ENCODE assay signal across 9 cellular contexts in genomic region chr22:26568207-26568706, GRCh38. TPM values are rescaled to one million over a fixed set of nuclear protein-coding genes. Genes with fewer than 3 reads are reported as not detected.
A peak's percentile ranks its signal among the peaks of the same experiment; 100 is the strongest.
DNase-seq lines count a peak whose midpoint lies in the region; ATAC-seq lines count a peak whose summit lies in the region.
"Had no signal": no experiment of that assay in that cellular context is flagged by ENCODE, and none has a peak within 500 bp of the region (broad histone marks: within the 10 kb centered on the region; RNA-seq: fewer than 3 reads in every experiment).

No MANE protein-coding gene starts in this region.

- no peak overlapping the region for H3K18ac ChIP-seq in neuronal stem cell (ENCODE audit: low read length)

- peaks cover 0 to 23% of the 10 kb centered on the region in 2 donors for H3K36me3 ChIP-seq in neuronal stem cell (replicated peaks in 1 of 2; ENCODE audit: control insufficient read depth in 2 of 2, insufficient read depth in 2 of 2, low read length in 2 of 2)

- no peak overlapping the region for H2AFZ ChIP-seq in neuronal stem cell (ENCODE audit: low read length)

- H3K4me2 ChIP-seq in neuronal stem cell (ENCODE audit: insufficient read depth, low read length, poor library complexity, severe bottlenecking): no peak overlapping the region

- H3K27me3 Mint-ChIP-seq in activated CD4-positive, alpha-beta T cell treated with anti-CD3 and anti-CD28 coated beads for 36 hours: no peaks in the 10 kb centered on the region

- no peak overlapping the region for H2BK12ac ChIP-seq in neuronal stem cell (ENCODE audit: low read length)

- peak overlapping the region in 1 of 2 donors; percentile 10 for H3K4me3 ChIP-seq in neuronal stem cell (ENCODE audit: low read length in 2 of 2)
- H3K4me3 ChIP-seq: heart left ventricle had no signal

- H3K27ac ChIP-seq in neuronal stem cell (replicated peaks; ENCODE audit: low read length): peak overlapping the region; percentile 9

- H3K4ac ChIP-seq in neuronal stem cell (ENCODE audit: low read length): no peak overlapping the region

- no peak overlapping the region for H2BK5ac ChIP-seq in neuronal stem cell (ENCODE audit: low read length)

- H3K9me3 ChIP-seq in neuronal stem cell (replicated peaks in 1 of 2; ENCODE audit: control insufficient read depth in 2 of 2, insufficient read depth in 1 of 2, low read depth in 1 of 2, low read length in 2 of 2): no peaks in the 10 kb centered on the region
- H3K9me3 ChIP-seq: heart left ventricle had no signal

- H3K9ac ChIP-seq in neuronal stem cell (ENCODE audit: low read depth, low read length, poor library complexity): no peak overlapping the region

- intact Hi-C loops in activated CD4-positive, alpha-beta T cell treated with anti-CD3 and anti-CD28 coated beads for 36 hours (cut with DNase I, micrococcal nuclease): no loop called here

- H3K4me1 ChIP-seq in neuronal stem cell (ENCODE audit: control insufficient read depth in 2 of 2, insufficient read depth in 1 of 2, low read depth in 1 of 2, low read length in 2 of 2): peaks cover 19 to 44% of the 10 kb centered on the region in 2 donors

- H3K36me3 Mint-ChIP-seq in activated CD4-positive, alpha-beta T cell treated with anti-CD3 and anti-CD28 coated beads for 36 hours (ENCODE audit: low read depth): peaks cover 6% of the 10 kb centered on the region

- peak; percentile 88 for ATAC-seq in esophagus mucosa
- ATAC-seq in activated CD4-positive, alpha-beta T cell treated with anti-CD3 and anti-CD28 coated beads for 36 hours: no peak

- H2AK5ac ChIP-seq in neuronal stem cell (ENCODE audit: low read depth, low read length): no peak overlapping the region

- peaks cover 9% of the 10 kb centered on the region for H3K4me1 Mint-ChIP-seq in activated CD4-positive, alpha-beta T cell treated with anti-CD3 and anti-CD28 coated beads for 36 hours

- no CpG with 5 or more reads among the region's 11 CpGs for WGBS in neuronal stem cell (ENCODE audit: extremely low coverage in 2 of 2, insufficient read length in 2 of 2, insufficient replicate concordance in 1 of 2), 2 donors

- H4K91ac ChIP-seq in neuronal stem cell (ENCODE audit: low read depth, low read length, poor library complexity): no peak overlapping the region

- H3K14ac ChIP-seq in neuronal stem cell (ENCODE audit: low read length): no peak overlapping the region

- H2BK15ac ChIP-seq in neuronal stem cell (ENCODE audit: low read length): no peak overlapping the region

- H3K27me3 ChIP-seq in neuronal stem cell (ENCODE audit: control insufficient read depth in 3 of 3, insufficient read depth in 3 of 3, low read depth in 1 of 3, low read length in 3 of 3): no peaks in the 10 kb centered on the region
- H3K27me3 ChIP-seq: heart left ventricle had no signal

- no peak overlapping the region for H3K27ac Mint-ChIP-seq in activated CD4-positive, alpha-beta T cell treated with anti-CD3 and anti-CD28 coated beads for 36 hours

- POLR2A ChIA-PET in activated CD4-positive, alpha-beta T cell treated with anti-CD3 and anti-CD28 coated beads for 36 hours (lab: Charles Lee): no interaction called here

- peak; percentile 91 for DNase-seq in ELF-1 (ENCODE audit: low read depth, low spot score)
- DNase-seq in NCI-H748 (lab: John Stamatoyannopoulos, UW; ENCODE audit: unreplicated experiment): peak; percentile 76
- peak; percentile 49 for DNase-seq in neuronal stem cell (ENCODE audit: low spot score)
- DNase-seq in stimulated activated naive CD4-positive, alpha-beta T cell (lab: John Stamatoyannopoulos, UW): no peak
- DNase-seq in stimulated activated CD4-positive, alpha-beta T cell treated with anti-CD3 and anti-CD28 coated beads, Interleukin-2, amount 100 ng/mL, for 24 hours: no peak
- DNase-seq in stimulated activated CD4-positive, alpha-beta T cell treated with anti-CD3 and anti-CD28 coated beads, Interleukin-1b, Interleukin-23, amount 100 ng/mL, for 48 hours: no peak
- no peak for DNase-seq in activated CD4-positive, alpha-beta T cell treated with anti-CD3 and anti-CD28 coated beads for 36 hours
- DNase-seq: heart left ventricle had no signal

- CTCF ChIA-PET in activated CD4-positive, alpha-beta T cell treated with anti-CD3 and anti-CD28 coated beads for 36 hours (lab: Charles Lee): interaction anchor here (0.9 kb wide), 1 partner anchor 66 kb away, joined by 3 read pairs; no protein-coding TSS in a partner anchor

- no peaks in the 10 kb centered on the region for H3K9me3 Mint-ChIP-seq in activated CD4-positive, alpha-beta T cell treated with anti-CD3 and anti-CD28 coated beads for 36 hours (ENCODE audit: low read depth)

- H2BK120ac ChIP-seq in neuronal stem cell (ENCODE audit: low read depth, low read length): no peak overlapping the region

- no peak overlapping the region for H4K8ac ChIP-seq in neuronal stem cell (ENCODE audit: low read depth, low read length)

- H3K79me1 ChIP-seq in neuronal stem cell (ENCODE audit: low read depth, low read length): peaks cover 4% of the 10 kb centered on the region

- no peak overlapping the region for H3K23ac ChIP-seq in neuronal stem cell (ENCODE audit: low read depth, low read length, poor library complexity)

- no peak overlapping the region for H3K4me3 Mint-ChIP-seq in activated CD4-positive, alpha-beta T cell treated with anti-CD3 and anti-CD28 coated beads for 36 hours

RNA-seq across cellular contexts. Expression of gene TPST2, which starts 21.7 kb away (rescaled TPM):
- total RNA-seq in esophagus mucosa: 17.5 TPM
- 19.5 TPM for polyA plus RNA-seq in neuronal stem cell (2013, experiment 1 of 2)
- 18.8 TPM for polyA plus RNA-seq in neuronal stem cell (2013, experiment 2 of 2)
- total RNA-seq in activated CD4-positive, alpha-beta T cell treated with anti-CD3 and anti-CD28 coated beads for 36 hours: 10 to 100 TPM; 17.4 to 18.3 TPM

RNA-seq across cellular contexts. Expression of gene CRYBB1, which starts 49.6 kb away (rescaled TPM):
- total RNA-seq in esophagus mucosa: not detected
- polyA plus RNA-seq in neuronal stem cell (2013, experiment 1 of 2): 0.14 TPM
- polyA plus RNA-seq in neuronal stem cell (2013, experiment 2 of 2): 0.12 TPM
- not detected for total RNA-seq in activated CD4-positive, alpha-beta T cell treated with anti-CD3 and anti-CD28 coated beads for 36 hours

RNA-seq across cellular contexts. Expression of gene CRYBA4, which starts 53.5 kb away (rescaled TPM):
- not detected for total RNA-seq in esophagus mucosa
- polyA plus RNA-seq in neuronal stem cell (2013, experiment 1 of 2): 1.1 TPM
- polyA plus RNA-seq in neuronal stem cell (2013, experiment 2 of 2): 1.2 TPM
- total RNA-seq in activated CD4-positive, alpha-beta T cell treated with anti-CD3 and anti-CD28 coated beads for 36 hours: not detected
- total RNA-seq: heart left ventricle had no signal
- polyA plus RNA-seq: heart left ventricle had no signal

RNA-seq across cellular contexts. Expression of gene TFIP11, which starts 56.0 kb away (rescaled TPM):
- total RNA-seq in esophagus mucosa: 23.2 TPM
- polyA plus RNA-seq in neuronal stem cell (2013, experiment 1 of 2): 10.5 TPM
- polyA plus RNA-seq in neuronal stem cell (2013, experiment 2 of 2): 10.7 TPM
- 10 to 100 TPM; 36.5 to 41.7 TPM for total RNA-seq in activated CD4-positive, alpha-beta T cell treated with anti-CD3 and anti-CD28 coated beads for 36 hours

Comparison
In these comparisons a context has a peak if more than half of its experiments do, and no peak if none do; other contexts are left out.
1. DNase-seq: peak in ELF-1 (single experiment), NCI-H748 (single experiment) and neuronal stem cell (single experiment); none in stimulated activated naive CD4-positive, alpha-beta T cell (0 of 6), stimulated activated CD4-positive, alpha-beta T cell treated with anti-CD3 and anti-CD28 coated beads, Interleukin-2, amount 100 ng/mL, for 24 hours (0 of 2), stimulated activated CD4-positive, alpha-beta T cell treated with anti-CD3 and anti-CD28 coated beads, Interleukin-1b, Interleukin-23, amount 100 ng/mL, for 48 hours (single experiment) and activated CD4-positive, alpha-beta T cell treated with anti-CD3 and anti-CD28 coated beads for 36 hours (single experiment).